Comparison of ENCODE assay signal across 15 cellular contexts in the genomic region with DNA sequence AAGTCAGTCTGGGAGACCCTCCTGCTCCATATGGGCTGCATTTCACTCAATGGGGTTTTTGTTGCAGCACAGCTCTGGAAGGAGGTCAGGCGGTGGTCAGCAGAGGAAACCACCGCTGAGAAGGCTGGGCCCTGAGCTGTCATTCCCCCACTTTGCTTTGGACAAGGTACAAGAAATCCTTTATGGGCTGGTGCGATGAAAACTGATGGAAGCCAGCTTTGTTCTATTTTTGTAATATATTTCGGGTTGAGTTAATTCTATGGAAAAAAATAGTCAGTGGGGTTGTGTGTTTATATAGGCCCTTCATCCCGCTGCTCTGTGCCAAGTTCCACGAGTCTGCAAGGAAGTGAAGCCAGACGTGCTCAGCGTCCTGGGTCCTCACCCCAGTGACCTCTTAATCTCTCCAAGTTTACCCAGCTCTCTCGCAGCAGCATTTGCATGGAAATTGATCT.
A peak's percentile ranks its signal among the peaks of the same experiment; 100 is the strongest.
DNase-seq lines count a peak whose midpoint lies in the region; TF ChIP-seq lines count a peak whose summit lies in the region.
"Had no signal": no experiment of that assay in that cellular context is flagged by ENCODE, and none has a peak within 500 bp of the region (broad histone marks: within the 10 kb centered on the region; RNA-seq: fewer than 3 reads in every experiment).

No MANE protein-coding gene starts in this region.

- peak overlapping the region; percentile 73; the same call in 1 of the 2 replicates for H2AFZ ChIP-seq in SK-N-SH (ENCODE audit: low read depth)

- TF ChIP-seq EP300 in SK-N-SH (IDR thresholded peaks at IDR 0.05; ENCODE audit: borderline replicate concordance in 1 of 2, low read depth in 1 of 2, low read length in 1 of 2) = no peak

- DNase-seq in HCEC 1CT (peak; percentile 29), SK-N-SH (no peak), fibroblast of the conjunctiva (ENCODE audit: low read depth) (peak; percentile 56), osteocyte (ENCODE audit: extremely low spot score, unreplicated experiment) (no peak), colonic mucosa (no peak), SIG-M5 treated with dmso at 0.1 percent for 504 hours (lab: John Stamatoyannopoulos, UW; ENCODE audit: unreplicated experiment) (no peak), NCI-H2227 (lab: John Stamatoyannopoulos, UW; ENCODE audit: unreplicated experiment) (no peak)
- DNase-seq in activated CD4-positive, alpha-beta T cell treated with anti-CD3 and anti-CD28 coated beads for 48 hours = no peak
- DNase-seq: activated CD4-positive, alpha-beta memory T cell treated with anti-CD3 and anti-CD28 coated beads, Interleukin-2, amount 10 ng/mL, durations not matched to agents 7 days and 5 days; central memory CD4-positive, alpha-beta T cell; erythroblast; GOT3; MV-4-11; substantia nigra had no signal

- H3K9me2 ChIP-seq in SK-N-SH = peaks cover 3% of the 10 kb centered on the region; the same call in 1 of the 2 replicates

- no peak overlapping the region for H3K9ac ChIP-seq in SK-N-SH
- H3K9ac ChIP-seq in colonic mucosa (ENCODE audit: low read depth in 2 of 2, low read length in 2 of 2) = no peak overlapping the region

- TF ChIP-seq CTCF in SK-N-SH (IDR thresholded peaks at IDR 0.05) (no peak), osteocyte (IDR thresholded peaks at IDR 0.05) (no peak), colonic mucosa (IDR thresholded peaks at IDR 0.05) (no peak)

- no peaks in the 10 kb centered on the region for H3K79me2 ChIP-seq in SK-N-SH (ENCODE audit: insufficient read depth)

- H3K27ac Mint-ChIP-seq in osteocyte (ENCODE audit: unreplicated experiment) = peak overlapping the region; percentile 73
- H3K27ac Mint-ChIP-seq: activated CD4-positive, alpha-beta memory T cell treated with anti-CD3 and anti-CD28 coated beads, Interleukin-2, amount 10 ng/mL, durations not matched to agents 7 days and 5 days had no signal

- POLR2A ChIA-PET in SK-N-SH (lab: Yijun Ruan, JAX) = no interaction called here

- H3K4me2 ChIP-seq in SK-N-SH = peak overlapping the region; percentile 35; the same call in 1 of the 2 replicates

- H3K9me3 ChIP-seq in SK-N-SH (no peaks in the 10 kb centered on the region), colonic mucosa (no peaks in the 10 kb centered on the region)

- H3K9me3 Mint-ChIP-seq in osteocyte (ENCODE audit: unreplicated experiment) = no peaks in the 10 kb centered on the region
- H3K9me3 Mint-ChIP-seq: activated CD4-positive, alpha-beta memory T cell treated with anti-CD3 and anti-CD28 coated beads, Interleukin-2, amount 10 ng/mL, durations not matched to agents 7 days and 5 days had no signal

- H4K20me1 ChIP-seq in SK-N-SH (ENCODE audit: insufficient read depth) = no peaks in the 10 kb centered on the region

- H3K27me3 Mint-ChIP-seq in osteocyte (ENCODE audit: unreplicated experiment) = no peaks in the 10 kb centered on the region
- H3K27me3 Mint-ChIP-seq: activated CD4-positive, alpha-beta memory T cell treated with anti-CD3 and anti-CD28 coated beads, Interleukin-2, amount 10 ng/mL, durations not matched to agents 7 days and 5 days had no signal

- WGBS in SK-N-SH (ENCODE audit: low lambda C conversion rate) = 37% methylated on average over 9 of the region's 9 CpGs

- intact Hi-C loops in colonic mucosa (cut with DNase I) = no loop called here

- H3K27ac ChIP-seq in SK-N-SH (ENCODE audit: low read depth in 2 of 2, low read length in 1 of 2) (peak overlapping the region in 1 of 2 experiments; percentile 43; a peak in 2 of 4 replicates), colonic mucosa (no peak overlapping the region)
- H3K27ac ChIP-seq: C4-2B had no signal

- TF ChIP-seq RAD21 in SK-N-SH (IDR thresholded peaks at IDR 0.05; ENCODE audit: low read length) = no peak

- no peaks in the 10 kb centered on the region for H3K27me3 ChIP-seq in SK-N-SH (ENCODE audit: insufficient read depth)
- H3K27me3 ChIP-seq in colonic mucosa = no peaks in the 10 kb centered on the region

- CTCF ChIA-PET in SK-N-SH (lab: Yijun Ruan, JAX) = interaction anchor here (0.9 kb wide), 1 partner anchor 10 kb away, joined by 3 read pairs; no protein-coding TSS in a partner anchor

- no peaks in the 10 kb centered on the region for H3K36me3 ChIP-seq in SK-N-SH (replicated peaks in 1 of 2; ENCODE audit: control insufficient read depth in 1 of 2, insufficient read depth in 2 of 2, low read length in 1 of 2)
- H3K36me3 ChIP-seq in colonic mucosa = no peaks in the 10 kb centered on the region

- no peaks in the 10 kb centered on the region for H3K36me3 Mint-ChIP-seq in osteocyte (ENCODE audit: unreplicated experiment)

- no peak overlapping the region for H3K4me3 ChIP-seq in SK-N-SH (ENCODE audit: low read depth in 2 of 2, low read length in 1 of 2)
- H3K4me3 ChIP-seq in colonic mucosa = no peak overlapping the region

- H3F3A ChIP-seq in SK-N-SH (replicated peaks; ENCODE audit: insufficient read depth) = no peaks in the 10 kb centered on the region

- peaks cover 40% of the 10 kb centered on the region for H3K4me1 Mint-ChIP-seq in osteocyte (ENCODE audit: unreplicated experiment)
- H3K4me1 Mint-ChIP-seq: activated CD4-positive, alpha-beta memory T cell treated with anti-CD3 and anti-CD28 coated beads, Interleukin-2, amount 10 ng/mL, durations not matched to agents 7 days and 5 days had no signal

- H3K4me1 ChIP-seq in SK-N-SH (ENCODE audit: control insufficient read depth in 1 of 2, insufficient read depth in 2 of 2, low read depth in 1 of 2, low read length in 1 of 2) (peaks cover 7 to 11% of the 10 kb centered on the region in 2 experiments; a peak in 3 of 4 replicates), colonic mucosa (no peaks in the 10 kb centered on the region)

- H3K4me3 Mint-ChIP-seq in osteocyte (ENCODE audit: unreplicated experiment) = peak overlapping the region; percentile 27
- H3K4me3 Mint-ChIP-seq: activated CD4-positive, alpha-beta memory T cell treated with anti-CD3 and anti-CD28 coated beads, Interleukin-2, amount 10 ng/mL, durations not matched to agents 7 days and 5 days had no signal

TF ChIP-seq in SK-N-SH, 30 proteins besides CTCF, POLR2A, EP300 and RAD21 (continues in another document):
- TF ChIP-seq MEF2A (IDR thresholded peaks at IDR 0.05; ENCODE audit: borderline replicate concordance, low read depth) (no peak), GABPA (IDR thresholded peaks at IDR 0.05; ENCODE audit: low read depth) (no peak), FOSL2 (IDR thresholded peaks at IDR 0.05; ENCODE audit: borderline replicate concordance, low read depth) (no peak), POLR2AphosphoS5 (IDR thresholded peaks at IDR 0.05; ENCODE audit: low read depth, low read length) (no peak), TCF12 (IDR thresholded peaks at IDR 0.05) (no peak), GATA2 (CRISPR knock-in tag; IDR thresholded peaks at IDR 0.05) (no peak), SMC3 (IDR thresholded peaks at IDR 0.05; ENCODE audit: low read depth, low read length) (no peak), CHD2 (IDR thresholded peaks at IDR 0.05; ENCODE audit: low read length, partially characterized antibody) (no peak), MXI1 (IDR thresholded peaks at IDR 0.05; ENCODE audit: low read depth, low read length) (no peak)
- TF ChIP-seq, protein P1, sequence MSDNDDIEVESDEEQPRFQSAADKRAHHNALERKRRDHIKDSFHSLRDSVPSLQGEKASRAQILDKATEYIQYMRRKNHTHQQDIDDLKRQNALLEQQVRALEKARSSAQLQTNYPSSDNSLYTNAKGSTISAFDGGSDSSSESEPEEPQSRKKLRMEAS (IDR thresholded peaks at IDR 0.05; ENCODE audit: low read depth) = no peak
- TF ChIP-seq, protein P2, sequence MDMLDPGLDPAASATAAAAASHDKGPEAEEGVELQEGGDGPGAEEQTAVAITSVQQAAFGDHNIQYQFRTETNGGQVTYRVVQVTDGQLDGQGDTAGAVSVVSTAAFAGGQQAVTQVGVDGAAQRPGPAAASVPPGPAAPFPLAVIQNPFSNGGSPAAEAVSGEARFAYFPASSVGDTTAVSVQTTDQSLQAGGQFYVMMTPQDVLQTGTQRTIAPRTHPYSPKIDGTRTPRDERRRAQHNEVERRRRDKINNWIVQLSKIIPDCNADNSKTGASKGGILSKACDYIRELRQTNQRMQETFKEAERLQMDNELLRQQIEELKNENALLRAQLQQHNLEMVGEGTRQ (IDR thresholded peaks at IDR 0.05; ENCODE audit: borderline replicate concordance, low read depth, low read length) = no peak
- TF ChIP-seq, protein P3, sequence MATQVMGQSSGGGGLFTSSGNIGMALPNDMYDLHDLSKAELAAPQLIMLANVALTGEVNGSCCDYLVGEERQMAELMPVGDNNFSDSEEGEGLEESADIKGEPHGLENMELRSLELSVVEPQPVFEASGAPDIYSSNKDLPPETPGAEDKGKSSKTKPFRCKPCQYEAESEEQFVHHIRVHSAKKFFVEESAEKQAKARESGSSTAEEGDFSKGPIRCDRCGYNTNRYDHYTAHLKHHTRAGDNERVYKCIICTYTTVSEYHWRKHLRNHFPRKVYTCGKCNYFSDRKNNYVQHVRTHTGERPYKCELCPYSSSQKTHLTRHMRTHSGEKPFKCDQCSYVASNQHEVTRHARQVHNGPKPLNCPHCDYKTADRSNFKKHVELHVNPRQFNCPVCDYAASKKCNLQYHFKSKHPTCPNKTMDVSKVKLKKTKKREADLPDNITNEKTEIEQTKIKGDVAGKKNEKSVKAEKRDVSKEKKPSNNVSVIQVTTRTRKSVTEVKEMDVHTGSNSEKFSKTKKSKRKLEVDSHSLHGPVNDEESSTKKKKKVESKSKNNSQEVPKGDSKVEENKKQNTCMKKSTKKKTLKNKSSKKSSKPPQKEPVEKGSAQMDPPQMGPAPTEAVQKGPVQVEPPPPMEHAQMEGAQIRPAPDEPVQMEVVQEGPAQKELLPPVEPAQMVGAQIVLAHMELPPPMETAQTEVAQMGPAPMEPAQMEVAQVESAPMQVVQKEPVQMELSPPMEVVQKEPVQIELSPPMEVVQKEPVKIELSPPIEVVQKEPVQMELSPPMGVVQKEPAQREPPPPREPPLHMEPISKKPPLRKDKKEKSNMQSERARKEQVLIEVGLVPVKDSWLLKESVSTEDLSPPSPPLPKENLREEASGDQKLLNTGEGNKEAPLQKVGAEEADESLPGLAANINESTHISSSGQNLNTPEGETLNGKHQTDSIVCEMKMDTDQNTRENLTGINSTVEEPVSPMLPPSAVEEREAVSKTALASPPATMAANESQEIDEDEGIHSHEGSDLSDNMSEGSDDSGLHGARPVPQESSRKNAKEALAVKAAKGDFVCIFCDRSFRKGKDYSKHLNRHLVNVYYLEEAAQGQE (IDR thresholded peaks at IDR 0.05; ENCODE audit: low read depth, low read length) = no peak
- TF ChIP-seq, protein P4, sequence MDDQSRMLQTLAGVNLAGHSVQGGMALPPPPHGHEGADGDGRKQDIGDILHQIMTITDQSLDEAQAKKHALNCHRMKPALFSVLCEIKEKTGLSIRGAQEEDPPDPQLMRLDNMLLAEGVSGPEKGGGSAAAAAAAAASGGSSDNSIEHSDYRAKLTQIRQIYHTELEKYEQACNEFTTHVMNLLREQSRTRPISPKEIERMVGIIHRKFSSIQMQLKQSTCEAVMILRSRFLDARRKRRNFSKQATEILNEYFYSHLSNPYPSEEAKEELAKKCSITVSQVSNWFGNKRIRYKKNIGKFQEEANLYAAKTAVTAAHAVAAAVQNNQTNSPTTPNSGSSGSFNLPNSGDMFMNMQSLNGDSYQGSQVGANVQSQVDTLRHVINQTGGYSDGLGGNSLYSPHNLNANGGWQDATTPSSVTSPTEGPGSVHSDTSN (IDR thresholded peaks at IDR 0.05) = no peak

Comparison
In these comparisons a context has a peak if more than half of its experiments do, and no peak if none do; other contexts are left out.
1. DNase-seq: peak in HCEC 1CT (single experiment) and fibroblast of the conjunctiva (single experiment); none in SK-N-SH (single experiment), osteocyte (single experiment), activated CD4-positive, alpha-beta T cell treated with anti-CD3 and anti-CD28 coated beads for 48 hours (single experiment), colonic mucosa (single experiment), SIG-M5 treated with dmso at 0.1 percent for 504 hours (single experiment) and NCI-H2227 (single experiment).